In the genomic region with DNA sequence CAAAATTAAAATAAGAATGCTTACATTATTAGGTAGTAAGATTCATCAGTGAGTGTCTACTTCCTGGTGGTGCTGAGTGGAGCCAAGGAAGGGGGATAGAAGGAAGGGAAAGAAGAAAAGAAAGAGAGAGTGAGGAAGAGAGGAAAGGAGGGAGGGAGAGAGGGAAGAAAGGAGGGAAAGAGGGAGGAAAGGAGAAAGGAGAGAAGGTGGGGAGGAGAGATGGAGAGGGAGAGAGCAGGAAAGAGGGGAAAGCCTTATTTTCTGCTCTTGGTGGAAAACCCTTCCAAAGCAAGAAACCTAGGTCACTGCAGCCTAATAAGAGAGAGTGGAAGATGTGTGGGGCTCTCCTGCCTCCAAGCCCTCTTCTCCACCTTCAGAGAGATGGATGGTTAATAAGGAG, we compare ENCODE assay signal across 15 cellular contexts.
DNase-seq lines count a peak whose midpoint lies in the region; ATAC-seq and TF ChIP-seq lines count a peak whose summit lies in the region.
"Had no signal": no experiment of that assay in that cellular context is flagged by ENCODE, and none has a peak within 500 bp of the region (broad histone marks: within the 10 kb centered on the region; RNA-seq: fewer than 3 reads in every experiment).

No MANE protein-coding gene starts in this region.

- H3K4me1 ChIP-seq in Caco-2 (peaks cover 55% of the 10 kb centered on the region), H9 (ENCODE audit: insufficient read depth, low read length) (peaks cover 8% of the 10 kb centered on the region; the same call in 1 of the 2 replicates), mesenchymal stem cell (ENCODE audit: control insufficient read depth, insufficient read depth, low read depth, low read length) (peaks cover 1% of the 10 kb centered on the region), trophoblast cell (ENCODE audit: control insufficient read depth in 1 of 2, insufficient read depth in 2 of 2, low read length in 2 of 2) (peaks cover 12 to 21% of the 10 kb centered on the region in 2 experiments), mucosa of descending colon (ENCODE audit: low read depth) (no peaks in the 10 kb centered on the region)
- H3K4me1 ChIP-seq: BLaER1 treated with 17β-estradiol and CSF1 and Interleukin-3, amounts not matched to agents 10 nM and 100 nM had no signal

- H3K4me3 Mint-ChIP-seq in Caco-2 (ENCODE audit: unreplicated experiment) (no peak overlapping the region), H9 (no peak overlapping the region)
- no peak overlapping the region for H3K4me3 Mint-ChIP-seq in stimulated activated effector memory CD8-positive, alpha-beta T cell treated with anti-CD3 and anti-CD28 coated beads, Interleukin-12 subunit alpha, Interleukin-12 subunit beta, amount 100 ng/mL, for 72 hours
- H3K4me3 Mint-ChIP-seq: B cell; CD8-positive, alpha-beta T cell; IgD-negative memory B cell had no signal

- H3K18ac ChIP-seq in H9 (ENCODE audit: insufficient read length, low read depth, low read length) (no peak overlapping the region), mesenchymal stem cell (ENCODE audit: low read depth in 1 of 2, low read length in 2 of 2) (no peak overlapping the region), trophoblast cell (ENCODE audit: low read length) (peak overlapping the region; percentile 85)

- H3K27ac Mint-ChIP-seq in Caco-2 (ENCODE audit: unreplicated experiment), result peak overlapping the region; percentile 65
- H3K27ac Mint-ChIP-seq in H9, result no peak overlapping the region
- no peak overlapping the region for H3K27ac Mint-ChIP-seq in stimulated activated effector memory CD8-positive, alpha-beta T cell treated with anti-CD3 and anti-CD28 coated beads, Interleukin-12 subunit alpha, Interleukin-12 subunit beta, amount 100 ng/mL, for 72 hours
- H3K27ac Mint-ChIP-seq: B cell; CD8-positive, alpha-beta T cell; IgD-negative memory B cell had no signal

- H4K5ac ChIP-seq in H9 (ENCODE audit: insufficient read length, low read depth, low read length), result no peak overlapping the region

- H3K79me1 ChIP-seq in H9 (ENCODE audit: insufficient read depth, low read depth, low read length, poor library complexity, severe bottlenecking), result no peaks in the 10 kb centered on the region
- H3K79me1 ChIP-seq in mesenchymal stem cell (replicated peaks; ENCODE audit: low read length, poor library complexity, severe bottlenecking), result no peaks in the 10 kb centered on the region
- H3K79me1 ChIP-seq in trophoblast cell (ENCODE audit: low read length), result peaks cover 33% of the 10 kb centered on the region

- H3K27me3 Mint-ChIP-seq in Caco-2 (ENCODE audit: insufficient read depth, unreplicated experiment) (no peaks in the 10 kb centered on the region), H9 (ENCODE audit: low read depth) (no peaks in the 10 kb centered on the region)

- no peak overlapping the region for H3T11ph ChIP-seq in H9 (ENCODE audit: low read length)

- no peak overlapping the region for H2BK20ac ChIP-seq in H9 (ENCODE audit: low read depth, low read length, poor library complexity, severe bottlenecking)

- H3K27ac ChIP-seq in H9 (ENCODE audit: insufficient read length, low read depth, low read length), result no peak overlapping the region
- no peak overlapping the region for H3K27ac ChIP-seq in mesenchymal stem cell (ENCODE audit: low read length, poor library complexity, severe bottlenecking)
- peak overlapping the region; percentile 80 for H3K27ac ChIP-seq in trophoblast cell (ENCODE audit: low read depth, low read length)
- H3K27ac ChIP-seq: BLaER1 treated with 17β-estradiol and CSF1 and Interleukin-3, amounts not matched to agents 10 nM and 100 nM had no signal

- no peak overlapping the region for H3K14ac ChIP-seq in H9 (ENCODE audit: insufficient read depth, low read length)
- H3K14ac ChIP-seq in mesenchymal stem cell (ENCODE audit: low read length in 2 of 2), result no peak overlapping the region
- peak overlapping the region; percentile 87 for H3K14ac ChIP-seq in trophoblast cell (ENCODE audit: low read length)

- H2AK5ac ChIP-seq in H9 (ENCODE audit: insufficient read length, low read length) (no peak overlapping the region), mesenchymal stem cell (ENCODE audit: low read length, severe bottlenecking) (peak overlapping the region; percentile 79), trophoblast cell (ENCODE audit: low read length) (peak overlapping the region; percentile 98)

- CTCF ChIA-PET in Caco-2 (lab: Charles Lee), result no interaction called here

- H3K4me1 Mint-ChIP-seq in Caco-2 (ENCODE audit: low read depth, unreplicated experiment) (peaks cover 42% of the 10 kb centered on the region), H9 (peaks cover 22 to 33% of the 10 kb centered on the region in 2 experiments)
- no peaks in the 10 kb centered on the region for H3K4me1 Mint-ChIP-seq in stimulated activated effector memory CD8-positive, alpha-beta T cell treated with anti-CD3 and anti-CD28 coated beads, Interleukin-12 subunit alpha, Interleukin-12 subunit beta, amount 100 ng/mL, for 72 hours
- H3K4me1 Mint-ChIP-seq: B cell, IgD-negative memory B cell had no signal

- H3K36me3 Mint-ChIP-seq in Caco-2 (ENCODE audit: insufficient read depth, unreplicated experiment) (peaks cover 42% of the 10 kb centered on the region), H9 (ENCODE audit: insufficient read depth in 1 of 3, low read depth in 3 of 3) (no peaks in the 10 kb centered on the region; a peak in 1 of 7 replicates)
- H3K36me3 Mint-ChIP-seq in stimulated activated effector memory CD8-positive, alpha-beta T cell treated with anti-CD3 and anti-CD28 coated beads, Interleukin-12 subunit alpha, Interleukin-12 subunit beta, amount 100 ng/mL, for 72 hours, result no peaks in the 10 kb centered on the region
- H3K36me3 Mint-ChIP-seq: CD8-positive, alpha-beta T cell; IgD-negative memory B cell had no signal

- H3K27me3 ChIP-seq in Caco-2 (replicated peaks; ENCODE audit: control insufficient read depth, insufficient read depth, low read length), result no peaks in the 10 kb centered on the region
- no peaks in the 10 kb centered on the region for H3K27me3 ChIP-seq in H9 (ENCODE audit: insufficient read depth, low read length)
- H3K27me3 ChIP-seq in mesenchymal stem cell (ENCODE audit: control insufficient read depth in 1 of 2, insufficient read depth in 1 of 2, low read length in 2 of 2), result peaks cover 0 to 8% of the 10 kb centered on the region in 2 experiments
- H3K27me3 ChIP-seq in trophoblast cell (ENCODE audit: insufficient read depth, low read length), result no peaks in the 10 kb centered on the region
- H3K27me3 ChIP-seq: BLaER1 treated with 17β-estradiol and CSF1 and Interleukin-3, amounts not matched to agents 10 nM and 100 nM had no signal

- H2BK15ac ChIP-seq in H9 (ENCODE audit: low read depth, low read length) (no peak overlapping the region), mesenchymal stem cell (ENCODE audit: low read depth, poor library complexity, severe bottlenecking) (no peak overlapping the region)

- no peak overlapping the region for H2AFZ ChIP-seq in H9 (ENCODE audit: low read length)
- H2AFZ ChIP-seq in mesenchymal stem cell (ENCODE audit: low read depth, low read length), result no peak overlapping the region
- no peak overlapping the region for H2AFZ ChIP-seq in trophoblast cell (ENCODE audit: insufficient read depth, low read length, poor library complexity)

- no peak for ATAC-seq in stimulated activated effector memory CD8-positive, alpha-beta T cell treated with anti-CD3 and anti-CD28 coated beads, Interleukin-12 subunit alpha, Interleukin-12 subunit beta, amount 100 ng/mL, for 72 hours
- ATAC-seq in mucosa of descending colon, result no peak
- ATAC-seq: CD8-positive, alpha-beta T cell; HCT116 had no signal

- no peaks in the 10 kb centered on the region for H3K9me3 Mint-ChIP-seq in Caco-2 (ENCODE audit: unreplicated experiment)
- H3K9me3 Mint-ChIP-seq in H9, result no peaks in the 10 kb centered on the region; a peak in 1 of 5 replicates
- no peaks in the 10 kb centered on the region for H3K9me3 Mint-ChIP-seq in stimulated activated effector memory CD8-positive, alpha-beta T cell treated with anti-CD3 and anti-CD28 coated beads, Interleukin-12 subunit alpha, Interleukin-12 subunit beta, amount 100 ng/mL, for 72 hours
- H3K9me3 Mint-ChIP-seq: CD8-positive, alpha-beta T cell had no signal

- no peak overlapping the region for H3K4ac ChIP-seq in H9 (ENCODE audit: low read depth, low read length)
- H3K4ac ChIP-seq in mesenchymal stem cell (ENCODE audit: low read depth in 1 of 2, low read length in 2 of 2), result no peak overlapping the region
- peak overlapping the region; percentile 81 for H3K4ac ChIP-seq in trophoblast cell (ENCODE audit: low read depth, low read length)

- H2BK12ac ChIP-seq in H9 (ENCODE audit: insufficient read length, low read depth, low read length) (no peak overlapping the region), mesenchymal stem cell (ENCODE audit: low read length in 2 of 2) (no peak overlapping the region), trophoblast cell (ENCODE audit: low read length) (peak overlapping the region; percentile 98)

- no TSS peak for BruUV-seq in Caco-2 (replicated peaks; lab: Mats Ljungman, UMichigan)

- H2BK5ac ChIP-seq in H9 (ENCODE audit: insufficient read length, low read length) (no peak overlapping the region), mesenchymal stem cell (ENCODE audit: low read depth, low read length, poor library complexity, severe bottlenecking) (no peak overlapping the region), trophoblast cell (ENCODE audit: low read depth, low read length, poor library complexity) (peak overlapping the region; percentile 97)

- DNase-seq in Caco-2 (no peak), H9 (no peak), mesenchymal stem cell (no peak), trophoblast cell (no peak), UCSD-AML1 (lab: John Stamatoyannopoulos, UW; ENCODE audit: unreplicated experiment) (no peak), mucosa of descending colon (no peak)
- DNase-seq in stimulated activated effector memory CD8-positive, alpha-beta T cell treated with anti-CD3 and anti-CD28 coated beads, Interleukin-12 subunit alpha, Interleukin-12 subunit beta, amount 100 ng/mL, for 72 hours (ENCODE audit: low spot score in 2 of 2), result no peak
- DNase-seq: CD8-positive, alpha-beta T cell; DMS 273 treated with DMSO at 0.1 percent for 48 hours; DMS53; DND-41 had no signal

- H3K4me2 ChIP-seq in H9 (ENCODE audit: insufficient read depth, insufficient read length, low read length) (peak overlapping the region; percentile 28), mesenchymal stem cell (ENCODE audit: low read length, poor library complexity, severe bottlenecking) (no peak overlapping the region), trophoblast cell (ENCODE audit: low read length) (no peak overlapping the region)
- H3K4me2 ChIP-seq: BLaER1 treated with 17β-estradiol and CSF1 and Interleukin-3, amounts not matched to agents 10 nM and 100 nM had no signal

- TF ChIP-seq CTCF in Caco-2 (IDR thresholded peaks at IDR 0.05; ENCODE audit: insufficient read depth in 1 of 2, low read depth in 1 of 2, low read length in 1 of 2, severe bottlenecking in 1 of 2, unreplicated experiment in 1 of 2) (no peak), H9 (conservative IDR thresholded peaks at IDR 0.05) (no peak), mucosa of descending colon (IDR thresholded peaks at IDR 0.05) (no peak)

- H3K56ac ChIP-seq in H9 (ENCODE audit: insufficient read length, low read depth, low read length), result no peak overlapping the region

- H4K12ac ChIP-seq in trophoblast cell (ENCODE audit: low read depth, low read length), result no peak overlapping the region

- peaks cover 5% of the 10 kb centered on the region; the same call in 1 of the 2 replicates for H3K9me3 ChIP-seq in Caco-2
- no peaks in the 10 kb centered on the region for H3K9me3 ChIP-seq in H9 (ENCODE audit: control insufficient read depth, low read depth, low read length)
- H3K9me3 ChIP-seq in mesenchymal stem cell (ENCODE audit: control insufficient read depth, low read length), result no peaks in the 10 kb centered on the region
- no peaks in the 10 kb centered on the region for H3K9me3 ChIP-seq in trophoblast cell (ENCODE audit: insufficient read depth, low read depth, low read length)
- H3K9me3 ChIP-seq in mucosa of descending colon, result no peaks in the 10 kb centered on the region
- H3K9me3 ChIP-seq: BLaER1 treated with 17β-estradiol and CSF1 and Interleukin-3, amounts not matched to agents 10 nM and 100 nM had no signal

- H3K79me2 ChIP-seq in H9 (ENCODE audit: insufficient read depth, low read length), result no peaks in the 10 kb centered on the region
- H3K79me2 ChIP-seq in trophoblast cell (ENCODE audit: control insufficient read depth, insufficient read depth, low read length, poor library complexity), result peaks cover 5% of the 10 kb centered on the region

- H3K36me3 ChIP-seq in Caco-2 (ENCODE audit: control insufficient read depth, insufficient read depth, low read length) (no peaks in the 10 kb centered on the region), mesenchymal stem cell (ENCODE audit: control insufficient read depth in 1 of 2, insufficient read depth in 2 of 2, low read depth in 1 of 2, low read length in 2 of 2) (no peaks in the 10 kb centered on the region), trophoblast cell (ENCODE audit: control insufficient read depth in 1 of 2, insufficient read depth in 2 of 2, low read length in 2 of 2) (no peaks in the 10 kb centered on the region), mucosa of descending colon (ENCODE audit: low read depth) (no peaks in the 10 kb centered on the region)
- H3K36me3 ChIP-seq: BLaER1 treated with 17β-estradiol and CSF1 and Interleukin-3, amounts not matched to agents 10 nM and 100 nM had no signal

- POLR2A ChIA-PET in Caco-2 (lab: Charles Lee), result no interaction called here

- H3K9ac ChIP-seq in H9 (ENCODE audit: extremely low read depth, insufficient read length, low read length) (no peak overlapping the region), mesenchymal stem cell (ENCODE audit: low read length) (no peak overlapping the region), trophoblast cell (ENCODE audit: low read length) (no peak overlapping the region)
- H3K9ac ChIP-seq: BLaER1 treated with 17β-estradiol and CSF1 and Interleukin-3, amounts not matched to agents 10 nM and 100 nM had no signal

- H3K23ac ChIP-seq in H9 (ENCODE audit: insufficient read length, low read depth, low read length) (no peak overlapping the region), mesenchymal stem cell (ENCODE audit: low read length in 2 of 2) (no peak overlapping the region), trophoblast cell (ENCODE audit: low read length) (no peak overlapping the region)

- H4K8ac ChIP-seq in H9 (replicated peaks; ENCODE audit: insufficient read length, low read depth, low read length) (no peak overlapping the region), mesenchymal stem cell (ENCODE audit: low read length) (no peak overlapping the region), trophoblast cell (ENCODE audit: low read depth, low read length) (peak overlapping the region; percentile 87)

- no peak overlapping the region for H4K91ac ChIP-seq in H9 (ENCODE audit: insufficient read length, low read depth, low read length)
- H4K91ac ChIP-seq in mesenchymal stem cell (ENCODE audit: low read length), result no peak overlapping the region
- H4K91ac ChIP-seq in trophoblast cell (ENCODE audit: low read depth, low read length), result peak overlapping the region; percentile 99

- intact Hi-C loops in Caco-2 (cut with micrococcal nuclease; ENCODE audit: unreplicated experiment) (no loop called here), mucosa of descending colon (cut with DNase I, micrococcal nuclease) (no loop called here)

- H3K4me3 ChIP-seq in Caco-2 (ENCODE audit: low read depth, low read length), result no peak overlapping the region
- no peak overlapping the region for H3K4me3 ChIP-seq in mesenchymal stem cell (ENCODE audit: insufficient read depth in 1 of 2, low read depth in 1 of 2, low read length in 2 of 2)
- no peak overlapping the region for H3K4me3 ChIP-seq in trophoblast cell (ENCODE audit: low read depth, low read length)
- H3K4me3 ChIP-seq in mucosa of descending colon, result no peak overlapping the region
- H3K4me3 ChIP-seq: BLaER1 treated with 17β-estradiol and CSF1 and Interleukin-3, amounts not matched to agents 10 nM and 100 nM had no signal

- H2BK120ac ChIP-seq in H9 (ENCODE audit: low read depth, low read length, poor library complexity, severe bottlenecking) (no peak overlapping the region), mesenchymal stem cell (ENCODE audit: low read depth, low read length) (no peak overlapping the region), trophoblast cell (ENCODE audit: insufficient read depth, low read length, poor library complexity) (peak overlapping the region; percentile 100)

- H3K23me2 ChIP-seq in H9 (ENCODE audit: insufficient read length, low read depth, low read length, poor library complexity, severe bottlenecking), result no peaks in the 10 kb centered on the region

- no peaks in the 10 kb centered on the region for H4K20me1 ChIP-seq in H9 (ENCODE audit: control insufficient read depth, insufficient read depth, insufficient read length)
- H4K20me1 ChIP-seq: BLaER1 treated with 17β-estradiol and CSF1 and Interleukin-3, amounts not matched to agents 10 nM and 100 nM had no signal
